8 cellular contexts compared by ENCODE assay signal in the genomic region with DNA sequence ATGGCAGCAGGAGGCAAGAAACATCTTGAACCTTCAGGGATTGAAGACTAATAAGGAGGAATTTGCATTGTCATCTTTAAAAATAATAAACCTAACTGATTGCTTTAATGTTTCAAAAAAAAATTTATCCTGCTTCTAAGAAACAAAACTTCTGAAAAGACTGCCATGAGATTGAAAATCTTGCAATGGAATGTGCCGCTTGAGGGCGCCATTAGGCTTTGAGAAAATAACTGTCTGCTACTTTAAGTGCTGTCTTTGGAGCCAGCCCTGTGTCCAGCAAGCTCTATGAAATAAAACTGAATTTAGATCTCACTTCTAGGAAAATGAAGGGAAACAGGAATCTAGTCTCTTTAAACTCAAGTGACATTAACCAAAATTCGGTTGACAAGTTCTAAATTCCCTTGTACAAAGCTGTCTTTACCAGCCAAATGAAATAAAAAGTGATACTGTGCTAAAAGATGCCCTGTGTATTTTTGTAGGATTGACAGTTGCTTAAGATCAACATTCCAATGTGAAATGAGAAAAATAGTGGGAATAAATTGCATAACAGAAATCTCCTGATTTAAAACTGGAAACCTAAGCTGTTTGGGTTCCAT.
DNase-seq lines count a peak whose midpoint lies in the region; ATAC-seq and TF ChIP-seq lines count a peak whose summit lies in the region.

No MANE protein-coding gene starts in this region.

- H3K4me3 Mint-ChIP-seq in CD4-positive, alpha-beta memory T cell, result no peak overlapping the region

- H3K4me3 ChIP-seq in CD4-positive, alpha-beta memory T cell (ENCODE audit: low read length in 2 of 2), result no peak overlapping the region
- H3K4me3 ChIP-seq in HFF-Myc (replicated peaks; ENCODE audit: low read depth, low read length), result no peak overlapping the region
- H3K4me3 ChIP-seq in SU-DHL-6 (ENCODE audit: insufficient read depth, low read length, poor library complexity, severe bottlenecking), result no peak overlapping the region
- no peak overlapping the region for H3K4me3 ChIP-seq in adipocyte (ENCODE audit: low read length)
- no peak overlapping the region for H3K4me3 ChIP-seq in right cardiac atrium (ENCODE audit: low read length)
- H3K4me3 ChIP-seq in spleen, result no peak overlapping the region

- no peak for ATAC-seq in right cardiac atrium
- no peak for ATAC-seq in HG03520 (IDR thresholded peaks at IDR 0.05; ENCODE audit: unreplicated experiment)
- ATAC-seq in HG03354 (IDR thresholded peaks at IDR 0.05; ENCODE audit: poor library complexity, severe bottlenecking, unreplicated experiment), result no peak

- H3K4me2 ChIP-seq in SU-DHL-6 (ENCODE audit: low read depth, low read length, poor library complexity, severe bottlenecking), result no peak overlapping the region

- peaks cover 4 to 9% (median 8%) of the 10 kb centered on the region in 4 donors for H3K4me1 Mint-ChIP-seq in CD4-positive, alpha-beta memory T cell

- peak; percentile 51 to 62 (median 57) for DNase-seq in CD4-positive, alpha-beta memory T cell
- DNase-seq in HFF-Myc (ENCODE audit: extremely low read depth, low read depth) (peak; percentile 35), adipocyte (ENCODE audit: low read depth) (peak; percentile 92), right cardiac atrium (peak; percentile 64 to 87 (median 66)), spleen (no peak)

- peaks cover 9% of the 10 kb centered on the region for H3K4me1 ChIP-seq in CD4-positive, alpha-beta memory T cell (ENCODE audit: insufficient read depth, low read length)
- H3K4me1 ChIP-seq in adipocyte (ENCODE audit: control insufficient read depth, insufficient read depth, low read length) (peaks cover 38% of the 10 kb centered on the region), right cardiac atrium (ENCODE audit: control insufficient read depth, insufficient read depth, low read length) (no peaks in the 10 kb centered on the region), spleen (peaks cover 0 to 21% (median 4%) of the 10 kb centered on the region in 6 donors)

- POLR2A ChIA-PET in CD4-positive, alpha-beta memory T cell (lab: Charles Lee; ENCODE audit: partially characterized antibody), result interaction anchor here (1.3 to 1.6 kb wide), 2 partner anchors 38 to 240 kb away, joined by 3 to 5 read pairs; no protein-coding TSS in a partner anchor

- no peak overlapping the region for H3K27ac ChIP-seq in CD4-positive, alpha-beta memory T cell (ENCODE audit: low read depth, low read length)
- H3K27ac ChIP-seq in SU-DHL-6 (ENCODE audit: low read depth, low read length) (no peak overlapping the region), right cardiac atrium (ENCODE audit: low read length) (no peak overlapping the region), spleen (no peak overlapping the region)

- no peaks in the 10 kb centered on the region for H3K27me3 ChIP-seq in CD4-positive, alpha-beta memory T cell (ENCODE audit: insufficient read depth, low read length)
- H3K27me3 ChIP-seq in SU-DHL-6 (ENCODE audit: low read length) (no peaks in the 10 kb centered on the region), adipocyte (replicated peaks; ENCODE audit: control insufficient read depth, insufficient read depth, low read length) (no peaks in the 10 kb centered on the region), right cardiac atrium (ENCODE audit: control insufficient read depth, insufficient read depth) (no peaks in the 10 kb centered on the region), spleen (replicated peaks in 1 of 7) (peaks cover 0 to 22% (median 0%) of the 10 kb centered on the region in 7 donors)

- H4K20me1 ChIP-seq in SU-DHL-6 (ENCODE audit: low read depth, low read length), result no peaks in the 10 kb centered on the region

- no peak for TF ChIP-seq POLR2A in spleen (IDR thresholded peaks at IDR 0.05)

- no peaks in the 10 kb centered on the region for H3K36me3 ChIP-seq in CD4-positive, alpha-beta memory T cell (ENCODE audit: insufficient read depth, low read length)
- H3K36me3 ChIP-seq in SU-DHL-6 (ENCODE audit: low read length) (no peaks in the 10 kb centered on the region), adipocyte (ENCODE audit: control insufficient read depth, insufficient read depth, low read length, severe bottlenecking) (no peaks in the 10 kb centered on the region), spleen (no peaks in the 10 kb centered on the region)

- TF ChIP-seq CTCF in HFF-Myc (IDR thresholded peaks at IDR 0.05; ENCODE audit: low read depth, low read length, missing control alignments) (peak; percentile 70), SU-DHL-6 (IDR thresholded peaks at IDR 0.05; ENCODE audit: insufficient read depth, low read length, poor library complexity, severe bottlenecking) (peak; percentile 66), spleen (IDR thresholded peaks at IDR 0.05 in 8 of 11, conservative IDR thresholded peaks at IDR 0.05 in 3 of 11) (peak in 10 of 11 experiments; percentile 6 to 66 (median 44))

- intact Hi-C loops in CD4-positive, alpha-beta memory T cell (cut with micrococcal nuclease), result loop anchor here (1.0 kb wide), 4 partner anchors 38 to 253 kb away; no protein-coding TSS in a partner anchor
- intact Hi-C loops in right cardiac atrium (cut with DNase I) (loop anchor here (2.0 to 10.0 kb wide), 4 partner anchors 239 to 241 kb away; no protein-coding TSS in a partner anchor), spleen (cut with DNase I; ENCODE audit: low total_unique reads) (loop anchor here (10.0 kb wide), 1 partner anchor 249 kb away; no protein-coding TSS in a partner anchor)

- 2% methylated on average over 3 of the region's 3 CpGs for WGBS in right cardiac atrium
- WGBS in spleen, 5 donors, result 4 to 8% (median 4%) methylated on average over 3 of the region's 3 CpGs

- CTCF ChIA-PET in CD4-positive, alpha-beta memory T cell (lab: Charles Lee; ENCODE audit: partially characterized antibody), result interaction anchor here (0.9 to 12.5 kb wide), 24 partner anchors 9 to 273 kb away, joined by 3 to 191 read pairs (median 4); partner anchors contain the start of gene GPX8

- no peak overlapping the region for H3K27ac Mint-ChIP-seq in CD4-positive, alpha-beta memory T cell

- peaks cover 5 to 8% of the 10 kb centered on the region in 2 donors for H3K27me3 Mint-ChIP-seq in CD4-positive, alpha-beta memory T cell

- H2AFZ ChIP-seq in SU-DHL-6 (ENCODE audit: low read depth, low read length, severe bottlenecking), result no peak overlapping the region

- no peaks in the 10 kb centered on the region for H3F3A ChIP-seq in SU-DHL-6 (ENCODE audit: insufficient read depth)

- H3K9ac ChIP-seq in SU-DHL-6 (ENCODE audit: low read length) (no peak overlapping the region), adipocyte (ENCODE audit: low read length) (peak overlapping the region; percentile 33)

- no peaks in the 10 kb centered on the region for H3K9me3 Mint-ChIP-seq in CD4-positive, alpha-beta memory T cell

- no peaks in the 10 kb centered on the region for H3K36me3 Mint-ChIP-seq in CD4-positive, alpha-beta memory T cell

- H3K9me3 ChIP-seq in CD4-positive, alpha-beta memory T cell (ENCODE audit: control insufficient read depth in 1 of 2, low read length in 2 of 2), result no peaks in the 10 kb centered on the region
- no peaks in the 10 kb centered on the region for H3K9me3 ChIP-seq in SU-DHL-6 (ENCODE audit: insufficient read depth, low read length)
- no peaks in the 10 kb centered on the region for H3K9me3 ChIP-seq in adipocyte (ENCODE audit: control insufficient read depth, low read length)
- H3K9me3 ChIP-seq in right cardiac atrium (ENCODE audit: control insufficient read depth, low read length), result no peaks in the 10 kb centered on the region
- no peaks in the 10 kb centered on the region for H3K9me3 ChIP-seq in spleen

- H3K79me2 ChIP-seq in SU-DHL-6 (ENCODE audit: insufficient read depth, low read length), result no peaks in the 10 kb centered on the region

- H3K9me2 ChIP-seq in SU-DHL-6 (replicated peaks; ENCODE audit: insufficient read depth, low read length), result no peaks in the 10 kb centered on the region
